1 cellular context compared by ENCODE assay signal in genomic region chr4:55853484-55854046, GRCh38.
TF ChIP-seq lines count a peak whose summit lies in the region.

A gene with protein sequence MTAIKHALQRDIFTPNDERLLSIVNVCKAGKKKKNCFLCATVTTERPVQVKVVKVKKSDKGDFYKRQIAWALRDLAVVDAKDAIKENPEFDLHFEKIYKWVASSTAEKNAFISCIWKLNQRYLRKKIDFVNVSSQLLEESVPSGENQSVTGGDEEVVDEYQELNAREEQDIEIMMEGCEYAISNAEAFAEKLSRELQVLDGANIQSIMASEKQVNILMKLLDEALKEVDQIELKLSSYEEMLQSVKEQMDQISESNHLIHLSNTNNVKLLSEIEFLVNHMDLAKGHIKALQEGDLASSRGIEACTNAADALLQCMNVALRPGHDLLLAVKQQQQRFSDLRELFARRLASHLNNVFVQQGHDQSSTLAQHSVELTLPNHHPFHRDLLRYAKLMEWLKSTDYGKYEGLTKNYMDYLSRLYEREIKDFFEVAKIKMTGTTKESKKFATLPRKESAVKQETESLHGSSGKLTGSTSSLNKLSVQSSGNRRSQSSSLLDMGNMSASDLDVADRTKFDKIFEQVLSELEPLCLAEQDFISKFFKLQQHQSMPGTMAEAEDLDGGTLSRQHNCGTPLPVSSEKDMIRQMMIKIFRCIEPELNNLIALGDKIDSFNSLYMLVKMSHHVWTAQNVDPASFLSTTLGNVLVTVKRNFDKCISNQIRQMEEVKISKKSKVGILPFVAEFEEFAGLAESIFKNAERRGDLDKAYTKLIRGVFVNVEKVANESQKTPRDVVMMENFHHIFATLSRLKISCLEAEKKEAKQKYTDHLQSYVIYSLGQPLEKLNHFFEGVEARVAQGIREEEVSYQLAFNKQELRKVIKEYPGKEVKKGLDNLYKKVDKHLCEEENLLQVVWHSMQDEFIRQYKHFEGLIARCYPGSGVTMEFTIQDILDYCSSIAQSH (plus strand): TSS chr4:55853648. CDS start chr4:55858324, 4,676 bp downstream.

TF ChIP-seq in HepG2, 621 proteins besides CTCF, POLR2A, EP300 and RAD21 (continued from another document and continues in another):
- TF ChIP-seq ZNF576 (CRISPR knock-in tag; IDR thresholded peaks at IDR 0.05) (no peak), HNF4G (IDR thresholded peaks at IDR 0.05; ENCODE audit: borderline replicate concordance, low read depth, low read length) (no peak), HNF4G (CRISPR knock-in tag; IDR thresholded peaks at IDR 0.05; ENCODE audit: borderline replicate concordance, low read depth) (no peak), NR3C1 (CRISPR knock-in tag; IDR thresholded peaks at IDR 0.05) (no peak), ZNF557 (CRISPR knock-in tag; IDR thresholded peaks at IDR 0.05) (0 out of 2 replicates have a peak, but pooled peaks have one; percentile 66), PITX1 (CRISPR knock-in tag; IDR thresholded peaks at IDR 0.05) (peak; percentile 48; the same call in 1 of the 2 replicates), MAFG (CRISPR knock-in tag; IDR thresholded peaks at IDR 0.05) (no peak), YEATS4 (CRISPR knock-in tag; IDR thresholded peaks at IDR 0.05; ENCODE audit: borderline replicate concordance) (peak; percentile 77), GZF1 (CRISPR knock-in tag; IDR thresholded peaks at IDR 0.05) (no peak), HNRNPH1 (optimal IDR thresholded peaks at IDR 0.05; ENCODE audit: low read depth, low read length) (no peak), ZNF564 (CRISPR knock-in tag; IDR thresholded peaks at IDR 0.05) (no peak), ZNF616 (CRISPR knock-in tag; IDR thresholded peaks at IDR 0.05; ENCODE audit: low read depth) (no peak), ZNF121 (CRISPR knock-in tag; IDR thresholded peaks at IDR 0.05) (no peak), ZNF292 (CRISPR knock-in tag; IDR thresholded peaks at IDR 0.05; ENCODE audit: borderline replicate concordance, low read depth) (peak; percentile 74), SNAPC4 (CRISPR knock-in tag; IDR thresholded peaks at IDR 0.05) (no peak), TRIM22 (IDR thresholded peaks at IDR 0.05) (no peak), ZNF574 (CRISPR knock-in tag; IDR thresholded peaks at IDR 0.05) (peak; percentile 87), SP2 (CRISPR knock-in tag; IDR thresholded peaks at IDR 0.05) (peak; percentile 66), ZNF44 (CRISPR knock-in tag; IDR thresholded peaks at IDR 0.05) (no peak), ZKSCAN1 (IDR thresholded peaks at IDR 0.05; ENCODE audit: low read length) (no peak), YEATS2 (CRISPR knock-in tag; IDR thresholded peaks at IDR 0.05; ENCODE audit: borderline replicate concordance) (peak; percentile 89; the same call in 1 of the 2 replicates), ZNF33A (CRISPR knock-in tag; IDR thresholded peaks at IDR 0.05; ENCODE audit: borderline replicate concordance) (no peak), TAF15 (IDR thresholded peaks at IDR 0.05; ENCODE audit: low read depth, low read length, poor library complexity, severe bottlenecking) (no peak), MEIS1 (CRISPR knock-in tag; IDR thresholded peaks at IDR 0.05; ENCODE audit: borderline replicate concordance) (peak; percentile 37; the same call in 1 of the 2 replicates), ZNF329 (CRISPR knock-in tag; IDR thresholded peaks at IDR 0.05; ENCODE audit: low read depth) (no peak), JARID2 (CRISPR knock-in tag; IDR thresholded peaks at IDR 0.05; ENCODE audit: insufficient replicate concordance) (no peak), ZSCAN22 (CRISPR knock-in tag; IDR thresholded peaks at IDR 0.05) (no peak), TBL1XR1 (IDR thresholded peaks at IDR 0.05; ENCODE audit: borderline replicate concordance, low read length, partially characterized antibody) (no peak), ZNF704 (CRISPR knock-in tag; IDR thresholded peaks at IDR 0.05; ENCODE audit: borderline replicate concordance) (peak; percentile 78), PHF8 (CRISPR knock-in tag; IDR thresholded peaks at IDR 0.05) (peak; percentile 95), HMG20A (CRISPR knock-in tag; IDR thresholded peaks at IDR 0.05; ENCODE audit: borderline replicate concordance) (no peak), PCBP2 (optimal IDR thresholded peaks at IDR 0.05; ENCODE audit: low read depth, low read length, poor library complexity, severe bottlenecking) (no peak), ZNF678 (CRISPR knock-in tag; IDR thresholded peaks at IDR 0.05) (no peak)
- TF ChIP-seq, protein P1, sequence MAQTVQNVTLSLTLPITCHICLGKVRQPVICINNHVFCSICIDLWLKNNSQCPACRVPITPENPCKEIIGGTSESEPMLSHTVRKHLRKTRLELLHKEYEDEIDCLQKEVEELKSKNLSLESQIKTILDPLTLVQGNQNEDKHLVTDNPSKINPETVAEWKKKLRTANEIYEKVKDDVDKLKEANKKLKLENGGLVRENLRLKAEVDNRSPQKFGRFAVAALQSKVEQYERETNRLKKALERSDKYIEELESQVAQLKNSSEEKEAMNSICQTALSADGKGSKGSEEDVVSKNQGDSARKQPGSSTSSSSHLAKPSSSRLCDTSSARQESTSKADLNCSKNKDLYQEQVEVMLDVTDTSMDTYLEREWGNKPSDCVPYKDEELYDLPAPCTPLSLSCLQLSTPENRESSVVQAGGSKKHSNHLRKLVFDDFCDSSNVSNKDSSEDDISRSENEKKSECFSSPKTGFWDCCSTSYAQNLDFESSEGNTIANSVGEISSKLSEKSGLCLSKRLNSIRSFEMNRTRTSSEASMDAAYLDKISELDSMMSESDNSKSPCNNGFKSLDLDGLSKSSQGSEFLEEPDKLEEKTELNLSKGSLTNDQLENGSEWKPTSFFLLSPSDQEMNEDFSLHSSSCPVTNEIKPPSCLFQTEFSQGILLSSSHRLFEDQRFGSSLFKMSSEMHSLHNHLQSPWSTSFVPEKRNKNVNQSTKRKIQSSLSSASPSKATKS (CRISPR knock-in tag; IDR thresholded peaks at IDR 0.05): no peak
- TF ChIP-seq, protein P2, sequence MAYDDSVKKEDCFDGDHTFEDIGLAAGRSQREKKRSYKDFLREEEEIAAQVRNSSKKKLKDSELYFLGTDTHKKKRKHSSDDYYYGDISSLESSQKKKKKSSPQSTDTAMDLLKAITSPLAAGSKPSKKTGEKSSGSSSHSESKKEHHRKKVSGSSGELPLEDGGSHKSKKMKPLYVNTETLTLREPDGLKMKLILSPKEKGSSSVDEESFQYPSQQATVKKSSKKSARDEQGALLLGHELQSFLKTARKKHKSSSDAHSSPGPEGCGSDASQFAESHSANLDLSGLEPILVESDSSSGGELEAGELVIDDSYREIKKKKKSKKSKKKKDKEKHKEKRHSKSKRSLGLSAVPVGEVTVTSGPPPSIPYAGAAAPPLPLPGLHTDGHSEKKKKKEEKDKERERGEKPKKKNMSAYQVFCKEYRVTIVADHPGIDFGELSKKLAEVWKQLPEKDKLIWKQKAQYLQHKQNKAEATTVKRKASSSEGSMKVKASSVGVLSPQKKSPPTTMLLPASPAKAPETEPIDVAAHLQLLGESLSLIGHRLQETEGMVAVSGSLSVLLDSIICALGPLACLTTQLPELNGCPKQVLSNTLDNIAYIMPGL (CRISPR knock-in tag; IDR thresholded peaks at IDR 0.05; ENCODE audit: borderline replicate concordance in 1 of 2, low read depth in 1 of 2): no peak; a peak in 1 of 4 replicates
- TF ChIP-seq, protein P3, sequence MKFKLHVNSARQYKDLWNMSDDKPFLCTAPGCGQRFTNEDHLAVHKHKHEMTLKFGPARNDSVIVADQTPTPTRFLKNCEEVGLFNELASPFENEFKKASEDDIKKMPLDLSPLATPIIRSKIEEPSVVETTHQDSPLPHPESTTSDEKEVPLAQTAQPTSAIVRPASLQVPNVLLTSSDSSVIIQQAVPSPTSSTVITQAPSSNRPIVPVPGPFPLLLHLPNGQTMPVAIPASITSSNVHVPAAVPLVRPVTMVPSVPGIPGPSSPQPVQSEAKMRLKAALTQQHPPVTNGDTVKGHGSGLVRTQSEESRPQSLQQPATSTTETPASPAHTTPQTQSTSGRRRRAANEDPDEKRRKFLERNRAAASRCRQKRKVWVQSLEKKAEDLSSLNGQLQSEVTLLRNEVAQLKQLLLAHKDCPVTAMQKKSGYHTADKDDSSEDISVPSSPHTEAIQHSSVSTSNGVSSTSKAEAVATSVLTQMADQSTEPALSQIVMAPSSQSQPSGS (CRISPR knock-in tag; IDR thresholded peaks at IDR 0.05): no peak
- TF ChIP-seq, protein P4, sequence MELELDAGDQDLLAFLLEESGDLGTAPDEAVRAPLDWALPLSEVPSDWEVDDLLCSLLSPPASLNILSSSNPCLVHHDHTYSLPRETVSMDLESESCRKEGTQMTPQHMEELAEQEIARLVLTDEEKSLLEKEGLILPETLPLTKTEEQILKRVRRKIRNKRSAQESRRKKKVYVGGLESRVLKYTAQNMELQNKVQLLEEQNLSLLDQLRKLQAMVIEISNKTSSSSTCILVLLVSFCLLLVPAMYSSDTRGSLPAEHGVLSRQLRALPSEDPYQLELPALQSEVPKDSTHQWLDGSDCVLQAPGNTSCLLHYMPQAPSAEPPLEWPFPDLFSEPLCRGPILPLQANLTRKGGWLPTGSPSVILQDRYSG (CRISPR knock-in tag; IDR thresholded peaks at IDR 0.05): no peak
